ENCODE assay signal across 9 cellular contexts in genomic region chr3:183584246-183584913, GRCh38. TPM values are rescaled to one million over a fixed set of nuclear protein-coding genes. Genes with fewer than 3 reads are reported as not detected.
A peak's percentile ranks its signal among the peaks of the same experiment; 100 is the strongest.
DNase-seq lines count a peak whose midpoint lies in the region; ATAC-seq and TF ChIP-seq lines count a peak whose summit lies in the region.
"Had no signal": no experiment of that assay in that cellular context is flagged by ENCODE, and none has a peak within 500 bp of the region (broad histone marks: within the 10 kb centered on the region; RNA-seq: fewer than 3 reads in every experiment).

No MANE protein-coding gene starts in this region.

- H3K4me3 ChIP-seq in lung: no peak overlapping the region

- ATAC-seq in lung (ENCODE audit: insufficient read depth, low FRiP score) (no peak), HG03280 (IDR thresholded peaks at IDR 0.05; ENCODE audit: unreplicated experiment) (no peak), HG03520 (IDR thresholded peaks at IDR 0.05; ENCODE audit: unreplicated experiment) (no peak)
- ATAC-seq: Panc1 had no signal

- 62 to 78% methylated on average over 7 of the region's 7 CpGs for WGBS in lung, 2 donors

- peak overlapping the region; percentile 73 for H3K27ac ChIP-seq in cingulate gyrus (ENCODE audit: low read depth, low read length)
- peak overlapping the region; percentile 71 for H3K27ac ChIP-seq in lung (ENCODE audit: low read depth in 1 of 2, low read length in 1 of 2)
- peak overlapping the region; percentile 66 for H3K27ac ChIP-seq in temporal lobe (ENCODE audit: low read depth, low read length)

- DNase-seq in NCI-H1694 (lab: John Stamatoyannopoulos, UW): peak; percentile 51
- peak; percentile 46 for DNase-seq in lung (ENCODE audit: low spot score)
- DNase-seq in stimulated activated CD8-positive, alpha-beta memory T cell treated with anti-CD3 and anti-CD28 coated beads, Interleukin-4, amount 100 ng/mL, for 48 hours: no peak
- DNase-seq in kidney glomerular epithelial cell (lab: John Stamatoyannopoulos, UW): no peak

- H3K27me3 ChIP-seq in lung (ENCODE audit: control insufficient read depth, insufficient read depth): no peaks in the 10 kb centered on the region

- TF ChIP-seq CTCF in lung (IDR thresholded peaks at IDR 0.05; ENCODE audit: control extremely low read depth, extremely low read depth): no peak

- H3K9me3 ChIP-seq in lung (ENCODE audit: control insufficient read depth in 2 of 2, insufficient read depth in 1 of 2, low read length in 1 of 2): no peaks in the 10 kb centered on the region

- peaks cover 7 to 14% of the 10 kb centered on the region in 2 donors for H3K4me1 ChIP-seq in lung (ENCODE audit: control insufficient read depth in 2 of 2, insufficient read depth in 2 of 2, low read length in 2 of 2)

- no peaks in the 10 kb centered on the region for H3K36me3 ChIP-seq in lung (ENCODE audit: control insufficient read depth in 2 of 2, insufficient read depth in 2 of 2, low read length in 2 of 2)

RNA-seq across cellular contexts. Expression of gene KLHL6, which starts 28.9 kb away (rescaled TPM):
- total RNA-seq in lung (10 to 100 TPM; 15.4 to 18.0 TPM), temporal lobe (0.49 TPM)
- 10 to 100 TPM in 1 of 2 donors, 1 to 10 TPM in 1; 3.4 to 12.7 TPM for polyA plus RNA-seq in lung

RNA-seq across cellular contexts. Expression of gene KLHL24, which starts 51.0 kb away (rescaled TPM):
- total RNA-seq in lung (100 to 1,000 TPM in 1 of 2 donors, 10 to 100 TPM in 1; 58.1 to 352 TPM), temporal lobe (156 TPM)
- polyA plus RNA-seq in lung: 10 to 100 TPM; 14.3 to 17.6 TPM

Comparison
In these comparisons a context has a peak if more than half of its experiments do, and no peak if none do; other contexts are left out.
1. DNase-seq: peak in NCI-H1694 (single experiment) and lung (single experiment); none in stimulated activated CD8-positive, alpha-beta memory T cell treated with anti-CD3 and anti-CD28 coated beads, Interleukin-4, amount 100 ng/mL, for 48 hours (single experiment) and kidney glomerular epithelial cell (single experiment).
2. RNA of gene KLHL6, which starts 28.9 kb away (total RNA-seq): 15.4 to 18.0 TPM in lung; 0.49 TPM in temporal lobe (single experiment); every median in the first group is over 10 times any median in the second.
3. Peak in every context shown above with its lines, with median percentiles within 50 percentile points of each other: H3K27ac ChIP-seq.